ENCODE assay signal across 27 cellular contexts in the genomic region with DNA sequence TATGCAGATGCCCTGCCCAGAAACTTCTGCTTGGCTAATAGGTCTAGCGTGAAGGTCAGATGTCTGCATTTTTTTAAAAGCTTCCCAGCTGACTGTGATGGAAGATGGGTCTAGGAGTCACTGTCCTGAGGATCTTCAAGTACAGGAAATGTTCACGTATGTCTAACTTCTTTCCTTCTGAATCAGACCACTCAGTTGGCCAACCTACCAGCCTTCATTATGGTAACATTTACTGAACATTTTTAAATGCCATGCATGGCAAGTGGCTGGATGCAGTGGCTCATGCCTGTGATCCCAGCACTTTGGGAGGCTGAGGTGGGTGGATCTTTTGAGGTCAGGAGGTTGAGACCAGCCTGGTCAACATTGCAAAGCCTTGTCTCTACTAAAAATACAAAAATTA. TPM values are rescaled to one million over a fixed set of nuclear protein-coding genes. Genes with fewer than 3 reads are reported as not detected.
"Had no signal": no experiment of that assay in that cellular context is flagged by ENCODE, and none has a peak within 500 bp of the region (broad histone marks: within the 10 kb centered on the region; RNA-seq: fewer than 3 reads in every experiment).

No MANE protein-coding gene starts in this region.

- FAIRE-seq: HTR-8/SVneo, K562 had no signal

- DNase-seq: Kasumi-1, MM.1S, NCI-H1092, NCI-H1105 treated with DMSO at 0.1 percent for 48 hours, NCI-H1436, NCI-H187, NCI-H2029, NCI-H2081 treated with DMSO at 0.1 percent for 48 hours, NCI-H2171, NCI-H226, NCI-H446, NCI-H510A, NCI-H524 treated with DMSO at 0.1 percent for 48 hours, NCI-H69, NCI-H774, OCI-M1, Peyer's patch, Right ventricle myocardium superior, RPMI8226, SIG-M5 had no signal

- H3K4me3 ChIP-seq: K562, PC-9, Peyer's patch, SJSA1, SK-N-MC had no signal

- H3K27me3 ChIP-seq: Peyer's patch had no signal

- H3K27ac ChIP-seq: KMS-11, PC-9, Peyer's patch, SJSA1, SK-N-MC had no signal

- H3K4me1 ChIP-seq: Peyer's patch, SJSA1 had no signal

- H2AFZ ChIP-seq: PC-9 had no signal

- ATAC-seq: K562 had no signal

- H3K9ac ChIP-seq: KMS-11 had no signal

- H3K9me3 ChIP-seq: Peyer's patch, SJSA1 had no signal

- H3K36me3 ChIP-seq: Peyer's patch, SJSA1 had no signal

- H3K4me2 ChIP-seq: KMS-11, PC-9 had no signal

RNA-seq across cellular contexts. Expression of gene PRG2, which starts 1.1 kb away (rescaled TPM):
- polyA plus RNA-seq: IgD-negative memory B cell had no signal

RNA-seq across cellular contexts. Expression of gene PRG3, which starts 10.6 kb away (rescaled TPM):
- polyA plus RNA-seq: IgD-negative memory B cell had no signal

RNA-seq across cellular contexts. Expression of gene P2RX3, which starts 53.4 kb away (rescaled TPM):
- polyA plus RNA-seq: IgD-negative memory B cell, K562 had no signal
